ENCODE assay signal across 8 cellular contexts in the genomic region with DNA sequence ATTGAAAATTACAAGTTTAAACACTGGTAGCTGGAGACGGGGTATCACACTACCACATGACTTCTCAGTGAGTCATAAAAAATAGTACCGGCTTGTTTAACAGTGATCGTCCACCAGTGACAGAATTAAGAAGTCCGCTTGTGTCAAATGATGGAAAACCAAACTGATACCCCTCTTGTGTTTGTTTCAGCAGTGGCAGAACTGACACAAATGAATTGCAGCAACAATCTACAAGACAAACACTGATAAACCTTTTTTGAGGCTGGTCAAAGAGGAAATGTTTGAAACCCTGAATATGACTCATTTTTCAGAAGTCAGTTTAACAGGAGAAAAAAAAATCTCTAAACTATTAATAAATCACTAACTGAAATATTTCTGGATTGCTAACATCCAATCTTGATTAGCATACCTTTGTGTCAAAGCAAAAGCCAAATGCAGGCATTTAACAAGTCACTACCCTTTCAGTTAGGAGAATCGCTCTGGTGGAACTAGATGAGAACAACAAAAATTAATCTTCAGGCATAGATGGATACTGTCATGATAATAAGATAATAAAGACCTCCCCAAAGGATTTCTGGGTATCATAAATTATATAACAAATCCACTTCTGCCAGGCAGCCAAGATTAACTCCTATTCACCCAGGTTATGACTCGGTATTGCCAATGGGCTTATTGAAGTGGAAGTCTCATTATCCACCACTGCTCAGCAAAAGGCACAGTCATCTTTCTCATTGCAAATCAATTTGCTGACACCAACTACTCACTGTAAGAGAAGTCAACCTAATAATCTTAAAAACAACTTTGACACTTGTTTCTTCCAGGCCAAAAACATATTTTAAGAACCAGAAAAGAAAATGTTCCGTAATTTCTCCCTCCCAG. TPM values are rescaled to one million over a fixed set of nuclear protein-coding genes. Genes with fewer than 3 reads are reported as not detected.
DNase-seq lines count a peak whose midpoint lies in the region; ATAC-seq and TF ChIP-seq lines count a peak whose summit lies in the region.

No MANE protein-coding gene starts in this region.

- H3K27ac Mint-ChIP-seq in brain = peak overlapping the region in 3 of 5 experiments; percentile 2 to 77 (median 64)

- H3K4me1 ChIP-seq in muscle layer of duodenum (ENCODE audit: control insufficient read depth in 1 of 2, insufficient read depth in 2 of 2, low read length in 2 of 2) = peaks cover 4 to 43% of the 10 kb centered on the region in 2 donors

- no peak overlapping the region for H3K4me3 Mint-ChIP-seq in brain

- peaks cover 36% of the 10 kb centered on the region for H3K36me3 Mint-ChIP-seq in brain

- no peaks in the 10 kb centered on the region for H3K9me3 Mint-ChIP-seq in brain

- ATAC-seq in HG03066 (IDR thresholded peaks at IDR 0.05; ENCODE audit: low read depth, unreplicated experiment) = peak; percentile 37

- H3K27me3 ChIP-seq in muscle layer of duodenum (ENCODE audit: low read depth, low read length) = no peaks in the 10 kb centered on the region

- no peaks in the 10 kb centered on the region for H3K36me3 ChIP-seq in muscle layer of duodenum (ENCODE audit: control insufficient read depth in 1 of 2, insufficient read depth in 2 of 2, low read length in 2 of 2)

- H3K9me3 ChIP-seq in muscle layer of duodenum (ENCODE audit: control insufficient read depth in 1 of 2, low read length in 2 of 2) = no peaks in the 10 kb centered on the region

- peaks cover 2% of the 10 kb centered on the region for H3K27me3 Mint-ChIP-seq in brain

- DNase-seq in EL (peak; percentile 62), NCI-H1694 (lab: John Stamatoyannopoulos, UW) (no peak), NCI-H2107 treated with DMSO at 0.1 percent for 48 hours (lab: John Stamatoyannopoulos, UW; ENCODE audit: unreplicated experiment) (no peak), SW 1271 (lab: John Stamatoyannopoulos, UW) (no peak), putamen (ENCODE audit: low spot score) (no peak)

- no peak for TF ChIP-seq CTCF in brain (conservative IDR thresholded peaks at IDR 0.05)

- no peak overlapping the region for H3K4me3 ChIP-seq in muscle layer of duodenum (ENCODE audit: low read depth in 1 of 2, low read length in 2 of 2)

- peak overlapping the region; percentile 25 for H3K27ac ChIP-seq in muscle layer of duodenum (ENCODE audit: low read length)

- peaks cover 57% of the 10 kb centered on the region for H3K4me1 Mint-ChIP-seq in brain

RNA-seq across cellular contexts. Expression of gene DCUN1D3, which starts 20.7 kb away (rescaled TPM):
- 2.6 TPM for polyA plus RNA-seq in brain (ENCODE audit: insufficient read depth, low read depth, low replicate concordance)

RNA-seq across cellular contexts. Expression of gene LYRM1, which starts 21.2 kb away (rescaled TPM):
- polyA plus RNA-seq in brain (ENCODE audit: insufficient read depth, low read depth, low replicate concordance) = 35.5 TPM
